ENCODE assay signal across 8 cellular contexts in the genomic region with DNA sequence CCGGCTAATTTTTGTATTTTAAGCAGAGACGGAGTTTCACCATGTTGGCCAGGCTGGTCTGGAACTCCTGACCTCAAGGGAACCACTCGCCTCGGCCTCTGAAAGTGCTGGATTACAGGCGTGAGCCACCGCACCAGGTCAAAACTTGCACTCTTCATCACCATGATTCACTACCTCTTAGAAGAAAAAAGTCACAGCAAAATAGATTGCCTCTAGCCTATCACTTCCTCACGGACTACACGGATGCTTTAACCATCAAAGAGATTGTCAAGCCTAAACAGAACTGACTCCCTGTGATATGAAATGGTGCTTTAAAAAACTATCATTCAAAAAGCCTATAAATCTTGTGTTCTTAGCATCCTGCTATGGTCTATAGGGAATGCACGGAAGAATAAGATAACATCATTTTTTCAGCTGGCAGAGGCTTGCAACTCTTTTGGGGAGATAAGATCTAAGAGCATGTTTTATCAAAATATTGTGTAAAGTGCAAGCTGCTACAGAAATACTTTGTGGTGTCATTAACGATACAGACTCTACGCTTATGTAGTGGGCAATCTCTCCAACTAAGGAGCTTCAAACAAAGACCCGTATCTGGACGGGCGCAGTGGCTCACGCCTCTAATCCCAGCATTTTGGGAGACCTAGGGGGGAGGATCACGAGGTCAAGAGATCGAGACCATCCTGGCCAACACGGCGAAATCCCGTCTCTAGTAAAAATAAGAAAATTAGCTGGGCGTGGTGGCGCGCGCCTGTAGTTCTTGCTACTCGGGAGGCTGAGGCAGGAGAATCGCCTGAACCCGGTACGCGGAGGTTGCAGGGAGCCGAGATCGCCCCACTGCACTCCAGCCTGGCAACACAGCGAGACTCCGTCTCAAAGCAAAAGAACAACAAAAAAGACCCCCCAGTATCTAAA. TPM values are rescaled to one million over a fixed set of nuclear protein-coding genes. Genes with fewer than 3 reads are reported as not detected.
DNase-seq lines count a peak whose midpoint lies in the region; ATAC-seq, FAIRE-seq and TF ChIP-seq lines count a peak whose summit lies in the region.

No MANE protein-coding gene starts in this region.

- no peaks in the 10 kb centered on the region; the same call in 1 of the 2 replicates for H3K79me1 ChIP-seq in H1 (ENCODE audit: low read depth, low read length)

- no peak overlapping the region for H3K14ac ChIP-seq in H1 (ENCODE audit: insufficient read length)

- no peak overlapping the region; the same call in 1 of the 2 replicates for H2BK5ac ChIP-seq in H1 (ENCODE audit: low read depth, low read length)

- no peak for TF ChIP-seq CTCF in OCI-LY3 (IDR thresholded peaks at IDR 0.05; ENCODE audit: low read depth, low read length)
- no peak for TF ChIP-seq CTCF in H1 (IDR thresholded peaks at IDR 0.05; ENCODE audit: control extremely low read depth in 1 of 3, insufficient read depth in 1 of 3, low read depth in 1 of 3, low read length in 3 of 3)
- no peak for TF ChIP-seq CTCF in osteoblast (IDR thresholded peaks at IDR 0.05; ENCODE audit: extremely low read depth, low read depth, low read length)

- H3K4ac ChIP-seq in H1 (replicated peaks; ENCODE audit: insufficient read length, low read depth, low read length): no peak overlapping the region

- peak overlapping the region; percentile 60 for H3K4me2 ChIP-seq in OCI-LY3 (ENCODE audit: low read length)
- H3K4me2 ChIP-seq in H1 (ENCODE audit: insufficient read depth in 1 of 2, low read depth in 2 of 2, low read length in 2 of 2): peak overlapping the region; percentile 62 to 71
- peak overlapping the region; percentile 89 for H3K4me2 ChIP-seq in osteoblast (ENCODE audit: insufficient read depth, low read length)

- no peak overlapping the region for H3K56ac ChIP-seq in H1 (replicated peaks; ENCODE audit: insufficient read length, low read depth, low read length)

- peaks cover 26% of the 10 kb centered on the region for H3K4me1 ChIP-seq in OCI-LY3 (ENCODE audit: low read length)
- H3K4me1 ChIP-seq in H1 (replicated peaks in 1 of 4; ENCODE audit: control insufficient read depth in 3 of 4, insufficient read depth in 4 of 4, low read length in 3 of 4): peaks cover 0 to 5% (median 2%) of the 10 kb centered on the region in 4 experiments; a peak in 2 of 7 replicates
- peaks cover 31% of the 10 kb centered on the region for H3K4me1 ChIP-seq in osteoblast (ENCODE audit: insufficient read depth, low read length)

- H3K18ac ChIP-seq in H1 (ENCODE audit: extremely low read depth, low read length): no peak overlapping the region

- H4K5ac ChIP-seq in H1 (ENCODE audit: insufficient read length, low read depth, low read length): no peak overlapping the region

- CTCF ChIA-PET in H1 (lab: Charles Lee; ENCODE audit: partially characterized antibody): interaction anchor here (0.8 to 2.1 kb wide), 2 partner anchors 33 to 35 kb away, joined by 3 to 6 read pairs; no protein-coding TSS in a partner anchor

- no peaks in the 10 kb centered on the region for H3K27me3 ChIP-seq in OCI-LY3 (ENCODE audit: low read depth, low read length)
- no peaks in the 10 kb centered on the region for H3K27me3 ChIP-seq in H1 (replicated peaks in 1 of 4; ENCODE audit: control insufficient read depth in 3 of 4, extremely low read depth in 1 of 4, insufficient read depth in 3 of 4, low read length in 3 of 4)
- H3K27me3 ChIP-seq in osteoblast (ENCODE audit: insufficient read depth, low read length): no peaks in the 10 kb centered on the region

- DNase-seq in EH (ENCODE audit: low read depth) (peak; percentile 34), H1 (ENCODE audit: low read depth in 1 of 2, low spot score in 2 of 2) (no peak), osteoblast (ENCODE audit: insufficient read length, low spot score, missing footprints) (peak; percentile 60), OCI-M2 (lab: John Stamatoyannopoulos, UW; ENCODE audit: unreplicated experiment) (no peak), KG1 (lab: John Stamatoyannopoulos, UW) (no peak)

- H4K8ac ChIP-seq in H1 (ENCODE audit: extremely low read depth, insufficient read depth, low read length): no peak overlapping the region

- no peak for TF ChIP-seq RAD21 in H1 (IDR thresholded peaks at IDR 0.05 in 1 of 2, conservative IDR thresholded peaks at IDR 0.05 in 1 of 2; ENCODE audit: low read depth in 2 of 2, low read length in 2 of 2)

- no peak overlapping the region for H4K91ac ChIP-seq in H1 (replicated peaks; ENCODE audit: insufficient read length, low read length)

- H3K4me3 ChIP-seq in OCI-LY3 (ENCODE audit: low read length): peak overlapping the region; percentile 88
- H3K4me3 ChIP-seq in H1 (ENCODE audit: extremely low read depth in 1 of 4, insufficient read depth in 2 of 4, low read depth in 3 of 4, low read length in 4 of 4): peak overlapping the region; percentile 81 to 98 (median 96)
- H3K4me3 ChIP-seq in osteoblast (ENCODE audit: insufficient read depth, low read length): peak overlapping the region; percentile 96

- no peak overlapping the region for H2AK5ac ChIP-seq in H1 (ENCODE audit: low read depth, low read length)

- H3K9ac ChIP-seq in OCI-LY3 (ENCODE audit: low read length) (peak overlapping the region; percentile 65), H1 (replicated peaks in 1 of 4; ENCODE audit: extremely low read depth in 1 of 4, low read depth in 3 of 4, low read length in 3 of 4) (peak overlapping the region; percentile 51 to 84 (median 74); a peak in 6 of 7 replicates)

- 63% methylated on average over 33 of the region's 33 CpGs; no CpG with 5 or more reads in 1 of the 2 experiments for WGBS in H1 (ENCODE audit: extremely low coverage in 1 of 2, insufficient coverage in 1 of 2, insufficient read length in 1 of 2, insufficient replicate concordance in 2 of 2, low coverage in 1 of 2, low lambda C conversion rate in 2 of 2, missing lambda C conversion rate in 1 of 2), 2 experiments

- POLR2A ChIA-PET in H1 (lab: Charles Lee; ENCODE audit: partially characterized antibody): interaction anchor here (1.1 to 3.8 kb wide), 7 partner anchors 10 to 58 kb away, joined by 3 to 17 read pairs (median 4); partner anchors contain the start of gene SMYD3

- H2BK15ac ChIP-seq in H1 (ENCODE audit: low read length): no peak overlapping the region

- TF ChIP-seq POLR2A in H1 (IDR thresholded peaks at IDR 0.05; ENCODE audit: control extremely low read depth in 1 of 2, low read depth in 2 of 2, low read length in 2 of 2): no peak

- H2BK12ac ChIP-seq in H1 (ENCODE audit: low read depth, low read length): no peak overlapping the region

- no peak for TF ChIP-seq EP300 in H1 (IDR thresholded peaks at IDR 0.05; ENCODE audit: borderline replicate concordance in 1 of 2, low read depth in 2 of 2, low read length in 2 of 2)

- H3K23ac ChIP-seq in H1 (ENCODE audit: insufficient read length): no peak overlapping the region

- H2BK20ac ChIP-seq in H1 (ENCODE audit: low read length): no peak overlapping the region

- no peaks in the 10 kb centered on the region for H3K23me2 ChIP-seq in H1 (ENCODE audit: low read depth, low read length)

- H2BK120ac ChIP-seq in H1 (replicated peaks; ENCODE audit: low read depth, low read length): no peak overlapping the region

- no peak overlapping the region for H3K27ac ChIP-seq in OCI-LY3 (ENCODE audit: low read length)
- H3K27ac ChIP-seq in H1 (ENCODE audit: low read depth, low read length): peak overlapping the region; percentile 66; the same call in 1 of the 2 replicates
- H3K27ac ChIP-seq in osteoblast (ENCODE audit: low read depth, low read length): peak overlapping the region; percentile 95

- H3K79me2 ChIP-seq in OCI-LY3 (ENCODE audit: low read length): peaks cover 80% of the 10 kb centered on the region
- peaks cover 7 to 68% of the 10 kb centered on the region in 2 experiments for H3K79me2 ChIP-seq in H1 (ENCODE audit: control insufficient read depth in 1 of 2, insufficient read depth in 2 of 2, low read length in 2 of 2)
- H3K79me2 ChIP-seq in osteoblast (ENCODE audit: insufficient read depth, low read length): peaks cover 74% of the 10 kb centered on the region

- ATAC-seq in GM19324 (IDR thresholded peaks at IDR 0.05; ENCODE audit: low FRiP score, unreplicated experiment) (no peak), HG02970 (IDR thresholded peaks at IDR 0.05; ENCODE audit: low FRiP score, unreplicated experiment) (no peak)

- no peaks in the 10 kb centered on the region for H3K9me3 ChIP-seq in OCI-LY3 (ENCODE audit: insufficient read depth, low read length)
- no peaks in the 10 kb centered on the region for H3K9me3 ChIP-seq in H1 (ENCODE audit: insufficient read depth in 2 of 2, low read depth in 1 of 2, low read length in 1 of 2)
- no peaks in the 10 kb centered on the region for H3K9me3 ChIP-seq in osteoblast (ENCODE audit: low read depth, low read length)

- H3K36me3 ChIP-seq in OCI-LY3 (replicated peaks; ENCODE audit: low read depth, low read length): peaks cover 11% of the 10 kb centered on the region
- peaks cover 0 to 11% (median 6%) of the 10 kb centered on the region in 4 experiments; a peak in 5 of 8 replicates for H3K36me3 ChIP-seq in H1 (ENCODE audit: control insufficient read depth in 2 of 4, insufficient read depth in 4 of 4, low read length in 3 of 4)
- H3K36me3 ChIP-seq in osteoblast (ENCODE audit: insufficient read depth, low read length): peaks cover 8% of the 10 kb centered on the region

- H2AFZ ChIP-seq in OCI-LY3 (ENCODE audit: low read depth, low read length): no peak overlapping the region
- H2AFZ ChIP-seq in H1 (ENCODE audit: low read length): 0 out of 2 replicates have a peak overlapping the region, but pooled peaks have one; percentile 81
- peak overlapping the region; percentile 92 for H2AFZ ChIP-seq in osteoblast (ENCODE audit: low read length)

- FAIRE-seq in H1 (lab: Jason Lieb, UNC): no peak

- H4K20me1 ChIP-seq in OCI-LY3 (ENCODE audit: insufficient read depth, low read length) (no peaks in the 10 kb centered on the region), H1 (replicated peaks in 1 of 2; ENCODE audit: control insufficient read depth in 1 of 2, insufficient read depth in 2 of 2, low read length in 2 of 2) (peaks cover 0 to under 1% of the 10 kb centered on the region in 2 experiments), osteoblast (ENCODE audit: insufficient read depth, low read length) (no peaks in the 10 kb centered on the region)

RNA-seq across cellular contexts. Expression of gene TFB2M, which starts 1.0 kb away (rescaled TPM):
- total RNA-seq in H1 (2021; fragmentation: NEBNext Ultra II Directional; extraction: Animal tissue kit (Norgen Biotek cat#: 25700)): 20.5 and 22.0 TPM in 2 replicates
- 6.9 and 10.4 TPM in 2 replicates for polyA plus RNA-seq in H1 (2011; rRNA removed)
- 14.1 TPM for polyA plus RNA-seq in H1 (2011; cell fraction: cytosol; rRNA removed)
- 7.5 TPM for polyA plus RNA-seq in H1 (2011; cell fraction: nucleus; rRNA removed)
- 11.9 to 20.8 TPM (median 14.0 TPM) in 4 replicates for polyA plus RNA-seq in H1 (2012, experiment 1 of 2)
- polyA plus RNA-seq in H1 (2012, experiment 2 of 2): 2.5 TPM
- 16.2 TPM for polyA plus RNA-seq in H1 (2013, experiment 1 of 2)
- polyA plus RNA-seq in H1 (2013, experiment 2 of 2): 16.4 TPM
- polyA minus RNA-seq in H1 (2011; rRNA and poly(A)+ RNA removed): 6.2 and 7.3 TPM in 2 replicates
- polyA minus RNA-seq in H1 (2011; cell fraction: cytosol; rRNA and poly(A)+ RNA removed): 6.2 TPM
- polyA minus RNA-seq in H1 (2011; cell fraction: nucleus; rRNA and poly(A)+ RNA removed): 9.0 TPM
- total RNA-seq in osteoblast: 18.3 and 19.5 TPM in 2 replicates

RNA-seq across cellular contexts. Expression of gene CNST, which starts 1.2 kb away (rescaled TPM):
- total RNA-seq in H1 (2021; fragmentation: NEBNext Ultra II Directional; extraction: Animal tissue kit (Norgen Biotek cat#: 25700)): 21.3 TPM in 2 replicates
- polyA plus RNA-seq in H1 (2011; rRNA removed): 3.5 and 5.3 TPM in 2 replicates
- 6.3 TPM for polyA plus RNA-seq in H1 (2011; cell fraction: cytosol; rRNA removed)
- 5.5 TPM for polyA plus RNA-seq in H1 (2011; cell fraction: nucleus; rRNA removed)
- 7.6 to 12.5 TPM (median 10.6 TPM) in 4 replicates for polyA plus RNA-seq in H1 (2012, experiment 1 of 2)
- polyA plus RNA-seq in H1 (2012, experiment 2 of 2): 0.63 TPM
- 9.6 TPM for polyA plus RNA-seq in H1 (2013, experiment 1 of 2)
- 11.0 TPM for polyA plus RNA-seq in H1 (2013, experiment 2 of 2)
- 22.7 and 26.2 TPM in 2 replicates for polyA minus RNA-seq in H1 (2011; rRNA and poly(A)+ RNA removed)
- polyA minus RNA-seq in H1 (2011; cell fraction: cytosol; rRNA and poly(A)+ RNA removed): 11.8 TPM
- 16.9 TPM for polyA minus RNA-seq in H1 (2011; cell fraction: nucleus; rRNA and poly(A)+ RNA removed)
- total RNA-seq in osteoblast: 21.2 and 25.7 TPM in 2 replicates

RNA-seq across cellular contexts. Expression of gene SMYD3, which starts 58.0 kb away (rescaled TPM):
- 25.0 and 25.4 TPM in 2 replicates for total RNA-seq in H1 (2021; fragmentation: NEBNext Ultra II Directional; extraction: Animal tissue kit (Norgen Biotek cat#: 25700))
- polyA plus RNA-seq in H1 (2011; rRNA removed): 16.3 and 17.3 TPM in 2 replicates
- polyA plus RNA-seq in H1 (2011; cell fraction: cytosol; rRNA removed): 28.1 TPM
- 18.4 TPM for polyA plus RNA-seq in H1 (2011; cell fraction: nucleus; rRNA removed)
- 23.3 to 29.6 TPM (median 27.3 TPM) in 4 replicates for polyA plus RNA-seq in H1 (2012, experiment 1 of 2)
- polyA plus RNA-seq in H1 (2012, experiment 2 of 2): 8.5 TPM
- polyA plus RNA-seq in H1 (2013, experiment 1 of 2): 26.2 TPM
- polyA plus RNA-seq in H1 (2013, experiment 2 of 2): 27.2 TPM
- polyA minus RNA-seq in H1 (2011; rRNA and poly(A)+ RNA removed): 26.2 and 27.1 TPM in 2 replicates
- polyA minus RNA-seq in H1 (2011; cell fraction: cytosol; rRNA and poly(A)+ RNA removed): 21.1 TPM
- polyA minus RNA-seq in H1 (2011; cell fraction: nucleus; rRNA and poly(A)+ RNA removed): 60.0 TPM
- 162 and 171 TPM in 2 replicates for total RNA-seq in osteoblast

Comparison
In these comparisons a context has a peak if more than half of its experiments do, and no peak if none do; other contexts are left out.
1. DNase-seq: peak in EH (single experiment) and osteoblast (single experiment); none in H1 (0 of 2), OCI-M2 (single experiment) and KG1 (single experiment).
2. Peak in every context shown above with its lines, with median percentiles within 50 percentile points of each other: H3K4me2 ChIP-seq and H3K4me3 ChIP-seq.